ENCODE assay signal across 15 cellular contexts in the genomic region with DNA sequence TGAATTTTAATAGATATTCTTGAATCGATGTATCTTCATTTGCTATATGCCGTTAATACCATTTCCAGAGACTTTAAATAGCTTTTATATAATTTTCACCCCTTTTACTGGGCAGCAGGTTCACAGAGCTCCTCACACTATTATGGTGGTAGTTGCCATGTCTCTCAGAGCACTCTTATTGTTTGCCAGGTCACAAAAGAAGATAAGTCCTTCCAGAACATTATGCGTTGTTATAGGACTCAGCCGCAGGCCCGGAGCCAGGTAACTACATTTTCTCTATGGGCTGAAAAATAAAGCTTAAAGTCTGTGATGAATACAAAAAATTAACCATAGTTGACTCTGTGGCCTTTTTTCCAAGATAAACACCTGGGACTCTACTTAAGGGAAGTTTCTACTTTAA. TPM values are rescaled to one million over a fixed set of nuclear protein-coding genes. Genes with fewer than 3 reads are reported as not detected.
DNase-seq lines count a peak whose midpoint lies in the region; ATAC-seq and TF ChIP-seq lines count a peak whose summit lies in the region.
"Had no signal": no experiment of that assay in that cellular context is flagged by ENCODE, and none has a peak within 500 bp of the region (broad histone marks: within the 10 kb centered on the region; RNA-seq: fewer than 3 reads in every experiment).

No MANE protein-coding gene starts in this region.

- WGBS in esophagus muscularis mucosa: 99% methylated on average over 5 of the region's 5 CpGs
- WGBS in GM23248 (ENCODE audit: low coverage in 1 of 2, low lambda C conversion rate in 2 of 2, missing lambda C conversion rate in 2 of 2), 2 experiments: 96 to 98% methylated on average over 5 of the region's 5 CpGs

- CTCF ChIA-PET in activated CD4-positive, alpha-beta T cell treated with anti-CD3 and anti-CD28 coated beads, Interleukin-2, amount 10 ng/mL, durations not matched to agents 7 days and 5 days (lab: Charles Lee): interaction anchor here (1.1 to 1.7 kb wide), 2 partner anchors 9 to 19 kb away, joined by 3 read pairs; no protein-coding TSS in a partner anchor
- CTCF ChIA-PET in activated CD4-positive, alpha-beta T cell treated with anti-CD3 and anti-CD28 coated beads for 36 hours (lab: Charles Lee): interaction anchor here (1.5 kb wide), 1 partner anchor 20 kb away, joined by 6 read pairs; no protein-coding TSS in a partner anchor

- TF ChIP-seq CTCF in esophagus muscularis mucosa (IDR thresholded peaks at IDR 0.05): no peak
- no peak for TF ChIP-seq CTCF in Peyer's patch (IDR thresholded peaks at IDR 0.05)

- no peaks in the 10 kb centered on the region for H3K4me1 ChIP-seq in esophagus muscularis mucosa
- H3K4me1 ChIP-seq in GM23248 (ENCODE audit: insufficient read depth): no peaks in the 10 kb centered on the region
- H3K4me1 ChIP-seq in Peyer's patch: no peaks in the 10 kb centered on the region

- H4K20me1 ChIP-seq in GM23248 (ENCODE audit: insufficient read depth): no peaks in the 10 kb centered on the region

- H3K27me3 ChIP-seq in esophagus muscularis mucosa (no peaks in the 10 kb centered on the region), GM23248 (replicated peaks; ENCODE audit: insufficient read depth) (no peaks in the 10 kb centered on the region), Peyer's patch (no peaks in the 10 kb centered on the region)

- no peak for ATAC-seq in activated CD4-positive, alpha-beta T cell treated with anti-CD3 and anti-CD28 coated beads for 36 hours
- no peak for ATAC-seq in activated naive CD8-positive, alpha-beta T cell treated with anti-CD3 and anti-CD28 coated beads, Interleukin-2, amount 50 U/mL, for 24 hours

- H3K9me3 ChIP-seq in esophagus muscularis mucosa (no peaks in the 10 kb centered on the region), GM23248 (ENCODE audit: low read depth) (no peaks in the 10 kb centered on the region), Peyer's patch (no peaks in the 10 kb centered on the region)
- H3K9me3 ChIP-seq: HAP-1 had no signal

- H3K4me1 Mint-ChIP-seq in activated CD4-positive, alpha-beta T cell treated with anti-CD3 and anti-CD28 coated beads, Interleukin-2, amount 10 ng/mL, durations not matched to agents 7 days and 5 days: peaks cover 40% of the 10 kb centered on the region
- peaks cover 45% of the 10 kb centered on the region for H3K4me1 Mint-ChIP-seq in activated CD4-positive, alpha-beta T cell treated with anti-CD3 and anti-CD28 coated beads for 36 hours
- H3K4me1 Mint-ChIP-seq in activated naive CD8-positive, alpha-beta T cell (ENCODE audit: low read depth): peaks cover 61% of the 10 kb centered on the region
- peaks cover 41% of the 10 kb centered on the region for H3K4me1 Mint-ChIP-seq in activated naive CD8-positive, alpha-beta T cell treated with anti-CD3 and anti-CD28 coated beads, Interleukin-2, amount 50 U/mL, for 24 hours
- H3K4me1 Mint-ChIP-seq: IgD-negative memory B cell had no signal

- H3K36me3 ChIP-seq in esophagus muscularis mucosa (peaks cover 38 to 87% (median 66%) of the 10 kb centered on the region in 4 donors), GM23248 (ENCODE audit: low read depth) (peaks cover 30% of the 10 kb centered on the region; the same call in 1 of the 2 replicates), Peyer's patch (peaks cover 0 to 86% (median 0%) of the 10 kb centered on the region in 3 donors)

- no peaks in the 10 kb centered on the region for H3K79me2 ChIP-seq in GM23248 (ENCODE audit: insufficient read depth)

- no peak overlapping the region for H2AFZ ChIP-seq in GM23248

- H3K4me3 Mint-ChIP-seq in activated CD4-positive, alpha-beta T cell treated with anti-CD3 and anti-CD28 coated beads, Interleukin-2, amount 10 ng/mL, durations not matched to agents 7 days and 5 days: no peak overlapping the region
- H3K4me3 Mint-ChIP-seq in activated CD4-positive, alpha-beta T cell treated with anti-CD3 and anti-CD28 coated beads for 36 hours: no peak overlapping the region
- H3K4me3 Mint-ChIP-seq in activated naive CD8-positive, alpha-beta T cell: no peak overlapping the region
- H3K4me3 Mint-ChIP-seq in activated naive CD8-positive, alpha-beta T cell treated with anti-CD3 and anti-CD28 coated beads, Interleukin-2, amount 50 U/mL, for 24 hours: no peak overlapping the region
- H3K4me3 Mint-ChIP-seq: IgD-negative memory B cell had no signal

- H3K4me3 ChIP-seq in esophagus muscularis mucosa (no peak overlapping the region), GM23248 (no peak overlapping the region), Peyer's patch (no peak overlapping the region)
- H3K4me3 ChIP-seq: HAP-1 had no signal

- intact Hi-C loops in activated CD4-positive, alpha-beta T cell treated with anti-CD3 and anti-CD28 coated beads for 36 hours (cut with DNase I, micrococcal nuclease): no loop called here
- intact Hi-C loops in esophagus muscularis mucosa (cut with DNase I): no loop called here

- no peak overlapping the region for H3K9ac ChIP-seq in GM23248

- H3K27ac ChIP-seq in esophagus muscularis mucosa (replicated peaks in 1 of 4) (no peak overlapping the region), GM23248 (no peak overlapping the region), Peyer's patch (no peak overlapping the region)
- H3K27ac ChIP-seq: 22Rv1 had no signal

- no peak for TF ChIP-seq EP300 in esophagus muscularis mucosa (IDR thresholded peaks at IDR 0.05)

- H3K9me3 Mint-ChIP-seq in activated CD4-positive, alpha-beta T cell treated with anti-CD3 and anti-CD28 coated beads, Interleukin-2, amount 10 ng/mL, durations not matched to agents 7 days and 5 days: peaks cover 11% of the 10 kb centered on the region
- peaks cover 6% of the 10 kb centered on the region for H3K9me3 Mint-ChIP-seq in activated CD4-positive, alpha-beta T cell treated with anti-CD3 and anti-CD28 coated beads for 36 hours (ENCODE audit: low read depth)
- H3K9me3 Mint-ChIP-seq in activated naive CD8-positive, alpha-beta T cell (ENCODE audit: low read depth): peaks cover 4% of the 10 kb centered on the region
- peaks cover 8% of the 10 kb centered on the region for H3K9me3 Mint-ChIP-seq in activated naive CD8-positive, alpha-beta T cell treated with anti-CD3 and anti-CD28 coated beads, Interleukin-2, amount 50 U/mL, for 24 hours

- peaks cover 90% of the 10 kb centered on the region for H3K36me3 Mint-ChIP-seq in activated CD4-positive, alpha-beta T cell treated with anti-CD3 and anti-CD28 coated beads, Interleukin-2, amount 10 ng/mL, durations not matched to agents 7 days and 5 days (ENCODE audit: low read depth)
- H3K36me3 Mint-ChIP-seq in activated CD4-positive, alpha-beta T cell treated with anti-CD3 and anti-CD28 coated beads for 36 hours (ENCODE audit: low read depth): peaks cover 84% of the 10 kb centered on the region
- peaks cover 51% of the 10 kb centered on the region for H3K36me3 Mint-ChIP-seq in activated naive CD8-positive, alpha-beta T cell
- peaks cover 78% of the 10 kb centered on the region for H3K36me3 Mint-ChIP-seq in activated naive CD8-positive, alpha-beta T cell treated with anti-CD3 and anti-CD28 coated beads, Interleukin-2, amount 50 U/mL, for 24 hours (ENCODE audit: low read depth)

- no peaks in the 10 kb centered on the region for H3F3A ChIP-seq in GM23248 (ENCODE audit: insufficient read depth)

- no peaks in the 10 kb centered on the region for H3K27me3 Mint-ChIP-seq in activated CD4-positive, alpha-beta T cell treated with anti-CD3 and anti-CD28 coated beads, Interleukin-2, amount 10 ng/mL, durations not matched to agents 7 days and 5 days
- H3K27me3 Mint-ChIP-seq in activated CD4-positive, alpha-beta T cell treated with anti-CD3 and anti-CD28 coated beads for 36 hours: no peaks in the 10 kb centered on the region
- no peaks in the 10 kb centered on the region for H3K27me3 Mint-ChIP-seq in activated naive CD8-positive, alpha-beta T cell
- H3K27me3 Mint-ChIP-seq in activated naive CD8-positive, alpha-beta T cell treated with anti-CD3 and anti-CD28 coated beads, Interleukin-2, amount 50 U/mL, for 24 hours: no peaks in the 10 kb centered on the region
- H3K27me3 Mint-ChIP-seq: IgD-negative memory B cell had no signal

- H3K27ac Mint-ChIP-seq in activated CD4-positive, alpha-beta T cell treated with anti-CD3 and anti-CD28 coated beads, Interleukin-2, amount 10 ng/mL, durations not matched to agents 7 days and 5 days: peak overlapping the region; percentile 25
- H3K27ac Mint-ChIP-seq in activated CD4-positive, alpha-beta T cell treated with anti-CD3 and anti-CD28 coated beads for 36 hours: no peak overlapping the region
- H3K27ac Mint-ChIP-seq in activated naive CD8-positive, alpha-beta T cell: peak overlapping the region; percentile 75
- no peak overlapping the region for H3K27ac Mint-ChIP-seq in activated naive CD8-positive, alpha-beta T cell treated with anti-CD3 and anti-CD28 coated beads, Interleukin-2, amount 50 U/mL, for 24 hours

- DNase-seq in activated CD4-positive, alpha-beta T cell treated with anti-CD3 and anti-CD28 coated beads, Interleukin-2, amount 10 ng/mL, durations not matched to agents 7 days and 5 days: no peak
- DNase-seq in activated CD4-positive, alpha-beta T cell treated with anti-CD3 and anti-CD28 coated beads for 36 hours: no peak
- no peak for DNase-seq in activated naive CD8-positive, alpha-beta T cell treated with anti-CD3 and anti-CD28 coated beads, Interleukin-2, amount 50 U/mL, for 24 hours
- DNase-seq in esophagus muscularis mucosa (ENCODE audit: extremely low spot score) (peak; percentile 55), GM23248 (no peak), G401 (ENCODE audit: low spot score) (no peak), Peyer's patch (no peak)
- DNase-seq: DMS153, DMS79 treated with DMSO at 0.1 percent for 48 hours, EL, GDM1 had no signal

- no peak for TF ChIP-seq POLR2A in esophagus muscularis mucosa (IDR thresholded peaks at IDR 0.05; ENCODE audit: low read depth)
- no peak for TF ChIP-seq POLR2A in Peyer's patch (IDR thresholded peaks at IDR 0.05)

- in situ Hi-C loops in GM23248 (cut with MboI): no loop called here
- in situ Hi-C loops in G401 (cut with HindIII; ENCODE audit: low sequenced_read_pairs): no loop called here

- no peaks in the 10 kb centered on the region for H3K9me2 ChIP-seq in GM23248 (ENCODE audit: insufficient read depth)

- POLR2A ChIA-PET in activated CD4-positive, alpha-beta T cell treated with anti-CD3 and anti-CD28 coated beads, Interleukin-2, amount 10 ng/mL, durations not matched to agents 7 days and 5 days (lab: Charles Lee): no interaction called here
- POLR2A ChIA-PET in activated CD4-positive, alpha-beta T cell treated with anti-CD3 and anti-CD28 coated beads for 36 hours (lab: Charles Lee): no interaction called here

- no peak overlapping the region for H3K4me2 ChIP-seq in GM23248 (ENCODE audit: unreplicated experiment)

RNA-seq across cellular contexts. Expression of gene AKTIP, which starts 24.0 kb away (rescaled TPM):
- 10 to 100 TPM; 57.9 to 61.3 TPM for total RNA-seq in activated CD4-positive, alpha-beta T cell treated with anti-CD3 and anti-CD28 coated beads, Interleukin-2, amount 10 ng/mL, durations not matched to agents 7 days and 5 days
- 10 to 100 TPM; 22.7 to 25.9 TPM for total RNA-seq in activated CD4-positive, alpha-beta T cell treated with anti-CD3 and anti-CD28 coated beads for 36 hours
- 10 to 100 TPM; 44.9 to 59.7 (median 53.9) TPM for total RNA-seq in esophagus muscularis mucosa
- total RNA-seq in GM23248 (2014; rRNA removed; shearing (Covaris generic)): 16.4 and 25.8 TPM in 2 replicates
- 23.7 and 25.5 TPM in 2 replicates for polyA plus RNA-seq in GM23248 (2016; fragmentation: Nextera tagmentation; extraction: Ambion mirVana)
- 8.4 and 30.0 TPM in 2 replicates for total RNA-seq in G401 (2014; rRNA removed; shearing (Covaris generic))
- total RNA-seq in Peyer's patch: 10 to 100 TPM; 34.6 to 83.5 (median 43.6) TPM

RNA-seq across cellular contexts. Expression of gene RBL2, which starts 44.7 kb away (rescaled TPM):
- 100 to 1,000 TPM; 178 to 188 TPM for total RNA-seq in activated CD4-positive, alpha-beta T cell treated with anti-CD3 and anti-CD28 coated beads, Interleukin-2, amount 10 ng/mL, durations not matched to agents 7 days and 5 days
- total RNA-seq in activated CD4-positive, alpha-beta T cell treated with anti-CD3 and anti-CD28 coated beads for 36 hours: 10 to 100 TPM; 65.6 to 67.6 TPM
- total RNA-seq in esophagus muscularis mucosa: 10 to 100 TPM; 72.8 to 90.3 (median 84.4) TPM
- 42.0 and 44.5 TPM in 2 replicates for total RNA-seq in GM23248 (2014; rRNA removed; shearing (Covaris generic))
- 30.9 and 32.2 TPM in 2 replicates for polyA plus RNA-seq in GM23248 (2016; fragmentation: Nextera tagmentation; extraction: Ambion mirVana)
- 19.0 and 22.2 TPM in 2 replicates for total RNA-seq in G401 (2014; rRNA removed; shearing (Covaris generic))
- total RNA-seq in Peyer's patch: 100 to 1,000 TPM in 1 of 4 donors, 10 to 100 TPM in 3; 64.1 to 106 (median 88.4) TPM

Comparison
In these comparisons a context has a peak if more than half of its experiments do, and no peak if none do; other contexts are left out.
1. H3K27ac Mint-ChIP-seq: peak in activated CD4-positive, alpha-beta T cell treated with anti-CD3 and anti-CD28 coated beads, Interleukin-2, amount 10 ng/mL, durations not matched to agents 7 days and 5 days (single experiment) and activated naive CD8-positive, alpha-beta T cell (single experiment); none in activated CD4-positive, alpha-beta T cell treated with anti-CD3 and anti-CD28 coated beads for 36 hours (single experiment) and activated naive CD8-positive, alpha-beta T cell treated with anti-CD3 and anti-CD28 coated beads, Interleukin-2, amount 50 U/mL, for 24 hours (single experiment).